Comparison of ENCODE assay signal across 2 cellular contexts in genomic region chr3:58527440-58527839, GRCh38. TPM values are rescaled to one million over a fixed set of nuclear protein-coding genes. Genes with fewer than 3 reads are reported as not detected.
"Had no signal": no experiment of that assay in that cellular context is flagged by ENCODE, and none has a peak within 500 bp of the region (broad histone marks: within the 10 kb centered on the region; RNA-seq: fewer than 3 reads in every experiment).

No MANE protein-coding gene starts in this region.

RNA-seq across cellular contexts. Expression of gene FAM107A, which starts 49.8 kb away (rescaled TPM):
- total RNA-seq: LHCN-M2, MCF 10A had no signal
